In genomic region chr2:19556648-19557047, GRCh38 we compare ENCODE assay signal across 10 cellular contexts.
"Had no signal": no experiment of that assay in that cellular context is flagged by ENCODE, and none has a peak within 500 bp of the region (broad histone marks: within the 10 kb centered on the region; RNA-seq: fewer than 3 reads in every experiment).

No MANE protein-coding gene starts in this region.

- H3K4me3 ChIP-seq: GM23248, GM23338, HAP-1 had no signal

- H3K9me3 ChIP-seq: HAP-1 had no signal

- H3K4me1 ChIP-seq: HAP-1 had no signal

- DNase-seq: GM23248, GOT3, H7, H9, HCEC 1CT, HFFc6 had no signal

- H3K27ac ChIP-seq: GM23248 had no signal

- H3K36me3 ChIP-seq: HAP-1 had no signal

- FAIRE-seq: H1, H54 had no signal
